36 cellular contexts compared by ENCODE assay signal in the genomic region with DNA sequence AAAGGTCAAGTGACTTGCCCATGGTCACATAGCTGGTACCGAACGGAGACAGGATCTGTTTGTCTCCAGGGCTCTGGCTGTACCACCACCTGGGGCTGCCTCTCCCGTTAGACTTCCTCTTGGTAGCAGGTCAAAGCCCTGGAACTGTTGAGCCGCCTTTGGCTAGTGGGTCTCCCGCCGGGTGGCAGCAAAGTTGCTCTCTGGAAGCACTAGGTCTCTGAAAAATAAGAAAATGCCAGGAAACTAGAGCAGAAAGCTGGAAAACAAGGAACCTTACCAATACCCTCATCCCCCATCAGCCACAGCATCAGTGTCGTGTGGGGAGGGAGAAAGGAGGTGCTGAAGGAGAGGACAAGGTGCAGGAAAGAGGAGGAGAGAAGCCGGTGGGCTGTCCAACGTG.
"Had no signal": no experiment of that assay in that cellular context is flagged by ENCODE, and none has a peak within 500 bp of the region (broad histone marks: within the 10 kb centered on the region; RNA-seq: fewer than 3 reads in every experiment).

No MANE protein-coding gene starts in this region.

- ATAC-seq: activated CD8-positive, alpha-beta T cell treated with anti-CD3 and anti-CD28 coated beads for 36 hours; activated naive CD8-positive, alpha-beta T cell treated with anti-CD3 and anti-CD28 coated beads, Interleukin-2, amount 50 U/mL, for 24 hours; activated T-cell treated with anti-CD3 and anti-CD28 coated beads, Interleukin-2, amount 50 U/mL, for 4 hours; K562; Panc1 had no signal

- H3K27ac Mint-ChIP-seq: activated CD8-positive, alpha-beta T cell treated with anti-CD3 and anti-CD28 coated beads for 36 hours; activated naive CD4-positive, alpha-beta T cell treated with anti-CD3 and anti-CD28 coated beads, Interleukin-2, amount 10 ng/mL, durations not matched to agents 7 days and 5 days; activated naive CD8-positive, alpha-beta T cell; activated naive CD8-positive, alpha-beta T cell treated with anti-CD3 and anti-CD28 coated beads, Interleukin-2, amount 50 U/mL, for 24 hours; activated T-helper 1 cell treated with anti-CD3 and anti-CD28 coated beads, Interleukin-12 subunit alpha, Interleukin-12 subunit beta, Interleukin-2, Interleukin-4 antibody, amounts not matched to agents 30 ng/mL and 10 ng/mL and 1 ng/mL, durations not matched to agents 14 hours and 24 hours and 36 hours; brain had no signal

- H3K27me3 ChIP-seq: SJSA1 had no signal

- DNase-seq: activated CD4-positive, alpha-beta T cell treated with anti-CD3 and anti-CD28 coated beads for 1 hour; activated CD4-positive, alpha-beta T cell treated with anti-CD3 and anti-CD28 coated beads for 48 hours; activated CD4-positive, CD25-positive, alpha-beta regulatory T cell; activated CD8-positive, alpha-beta T cell treated with anti-CD3 and anti-CD28 coated beads for 36 hours; activated effector memory CD4-positive, alpha-beta T cell treated with Interleukin-2 at 50 U/mL for 16 hours; activated naive CD4-positive, alpha-beta T cell treated with anti-CD3 and anti-CD28 coated beads, Interleukin-2, amount 10 ng/mL, durations not matched to agents 7 days and 5 days; activated naive CD8-positive, alpha-beta T cell treated with anti-CD3 and anti-CD28 coated beads, Interleukin-2, amount 50 U/mL, for 24 hours; activated T-cell treated with anti-CD3 and anti-CD28 coated beads for 4 hours; activated T-cell treated with anti-CD3 and anti-CD28 coated beads, Interleukin-2, amount 50 U/mL, for 4 hours; anterior cingulate cortex; caudate nucleus; cerebellar nuclear complex; NCI-H1092 treated with DMSO at 0.1 percent for 48 hours; NCI-H1417; NCI-H146; NCI-H187; NCI-H2029 treated with DMSO at 0.1 percent for 48 hours; NCI-H2107; NCI-H2171; NCI-H510A; NCI-H526; NCI-H748 treated with DMSO at 0.1 percent for 48 hours; NK-92 treated with Interleukin-12 subunit alpha and Interleukin-12 subunit beta, amount 100 ng/mL, for 24 hours; SHP77; SW 1271; T-helper 1 cell; T-helper 2 cell; T-helper 9 cell; WERI-Rb-1 had no signal

- FAIRE-seq: bronchial epithelial cell, K562 had no signal

- H3K9me3 Mint-ChIP-seq: activated CD8-positive, alpha-beta T cell treated with anti-CD3 and anti-CD28 coated beads for 36 hours; activated naive CD8-positive, alpha-beta T cell treated with anti-CD3 and anti-CD28 coated beads, Interleukin-2, amount 50 U/mL, for 24 hours; activated T-cell treated with anti-CD3 and anti-CD28 coated beads, Interleukin-2, amount 50 U/mL, for 4 hours; activated T-helper 1 cell treated with anti-CD3 and anti-CD28 coated beads, Interleukin-12 subunit alpha, Interleukin-12 subunit beta, Interleukin-2, Interleukin-4 antibody, amounts not matched to agents 30 ng/mL and 10 ng/mL and 1 ng/mL, durations not matched to agents 14 hours and 24 hours and 36 hours had no signal

- H3K4me3 ChIP-seq: K562, SJSA1 had no signal

- H3K27ac ChIP-seq: SJSA1, WERI-Rb-1 had no signal

- H3K9me3 ChIP-seq: SJSA1 had no signal

- H3K4me3 Mint-ChIP-seq: activated CD8-positive, alpha-beta T cell treated with anti-CD3 and anti-CD28 coated beads for 36 hours; activated naive CD4-positive, alpha-beta T cell treated with anti-CD3 and anti-CD28 coated beads, Interleukin-2, amount 10 ng/mL, durations not matched to agents 7 days and 5 days; activated naive CD8-positive, alpha-beta T cell; activated naive CD8-positive, alpha-beta T cell treated with anti-CD3 and anti-CD28 coated beads, Interleukin-2, amount 50 U/mL, for 24 hours; activated T-cell treated with anti-CD3 and anti-CD28 coated beads, Interleukin-2, amount 50 U/mL, for 4 hours; activated T-helper 1 cell treated with anti-CD3 and anti-CD28 coated beads, Interleukin-12 subunit alpha, Interleukin-12 subunit beta, Interleukin-2, Interleukin-4 antibody, amounts not matched to agents 30 ng/mL and 10 ng/mL and 1 ng/mL, durations not matched to agents 14 hours and 24 hours and 36 hours; brain had no signal

- H3K36me3 ChIP-seq: SJSA1, WERI-Rb-1 had no signal

- H3K36me3 Mint-ChIP-seq: activated naive CD4-positive, alpha-beta T cell treated with anti-CD3 and anti-CD28 coated beads, Interleukin-2, amount 10 ng/mL, durations not matched to agents 7 days and 5 days; activated naive CD8-positive, alpha-beta T cell; brain had no signal

- H3K27me3 Mint-ChIP-seq: activated naive CD8-positive, alpha-beta T cell had no signal
